1 cellular context compared by ENCODE assay signal in the genomic region with DNA sequence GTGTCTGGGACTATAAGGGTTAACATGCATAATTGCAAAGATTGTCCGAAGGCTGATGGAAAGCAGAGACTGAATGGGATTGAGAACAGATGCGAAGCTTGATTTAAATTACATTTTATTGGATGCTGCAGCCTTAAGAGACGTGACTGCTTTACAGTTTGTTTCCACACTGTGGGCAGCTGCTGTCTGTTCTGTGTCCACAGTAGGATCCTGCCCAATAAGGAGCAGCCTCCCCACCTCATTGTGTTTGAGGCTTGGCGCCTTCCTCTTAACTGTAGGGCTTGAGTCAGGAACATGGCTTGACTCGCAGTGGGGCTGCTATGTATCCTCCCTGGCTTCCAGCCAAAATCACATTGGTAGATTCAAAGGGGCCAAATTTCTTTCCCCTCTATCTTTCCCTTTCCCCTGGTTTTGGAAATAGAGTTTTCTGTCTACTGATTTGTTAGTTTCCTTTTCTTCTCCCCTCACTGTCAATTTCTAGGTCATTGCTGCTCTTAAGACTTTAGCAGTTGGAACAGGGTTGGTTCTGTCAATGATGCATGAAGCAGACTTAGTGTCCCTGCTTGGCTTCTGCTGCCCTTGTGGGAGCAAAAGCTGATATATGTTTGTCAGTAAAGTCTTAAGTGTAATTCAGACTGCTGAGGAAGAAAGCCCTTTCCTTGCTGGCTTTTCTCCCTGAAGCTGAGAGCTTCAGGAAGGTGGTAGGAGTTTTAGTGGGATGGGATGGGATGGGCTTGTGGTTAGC.
TF ChIP-seq lines count a peak whose summit lies in the region.

No MANE protein-coding gene starts in this region.

TF ChIP-seq in K562, 482 proteins besides CTCF, POLR2A, EP300 and RAD21:
- TF ChIP-seq ZNF780A (CRISPR knock-in tag; IDR thresholded peaks at IDR 0.05) (no peak), FOXK2 (conservative IDR thresholded peaks at IDR 0.05 in 1 of 2, IDR thresholded peaks at IDR 0.05 in 1 of 2; ENCODE audit: low read depth in 2 of 2) (no peak), NFIC (IDR thresholded peaks at IDR 0.05) (peak; percentile 86), POLR2AphosphoS5 (IDR thresholded peaks at IDR 0.05; ENCODE audit: control insufficient read depth, insufficient read depth, low read depth, low read length) (0 out of 2 replicates have a peak, but pooled peaks have one; percentile 19)
